In the genomic region with DNA sequence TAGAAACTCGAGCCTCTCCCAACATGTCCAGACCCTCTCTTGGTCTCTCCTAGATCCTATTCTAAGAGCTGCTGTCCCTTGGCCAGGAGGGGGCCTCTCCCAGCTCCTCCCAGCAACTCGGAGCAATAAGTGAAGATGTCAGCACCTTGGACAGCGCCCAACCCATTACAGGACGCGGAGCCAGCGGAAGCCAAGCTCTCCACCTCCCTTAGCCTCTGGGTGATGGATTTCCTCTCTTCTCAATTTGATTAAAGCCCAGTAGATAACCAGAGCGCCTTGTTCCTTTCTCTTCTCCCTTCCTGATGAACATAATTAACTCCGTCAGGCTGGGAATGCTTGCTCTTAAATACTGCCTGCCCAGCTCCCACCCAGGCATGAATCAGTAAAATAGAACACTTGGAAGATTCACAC, we compare ENCODE assay signal across 8 cellular contexts. TPM values are rescaled to one million over a fixed set of nuclear protein-coding genes. Genes with fewer than 3 reads are reported as not detected.
DNase-seq lines count a peak whose midpoint lies in the region; ATAC-seq, FAIRE-seq and TF ChIP-seq lines count a peak whose summit lies in the region.

No MANE protein-coding gene starts in this region.

- H3K9ac ChIP-seq in DND-41 (ENCODE audit: low read depth, low read length) (no peak overlapping the region), MM.1S (ENCODE audit: low read length) (no peak overlapping the region), HepG2 (ENCODE audit: insufficient read depth, low read depth, low read length) (no peak overlapping the region)

- H3K27me3 ChIP-seq in DND-41 (ENCODE audit: insufficient read depth, low read length, poor library complexity) (no peaks in the 10 kb centered on the region), MM.1S (replicated peaks; ENCODE audit: insufficient read depth, low read length) (peaks cover 4% of the 10 kb centered on the region; the same call in 1 of the 2 replicates), HepG2 (ENCODE audit: control insufficient read depth in 1 of 2, insufficient read depth in 2 of 2, low read length in 2 of 2) (0 out of 5 replicates have a peak, but pooled peaks cover 0 to 3% of the 10 kb centered on the region in 2 experiments)

- H3K4me3 ChIP-seq in DND-41 (ENCODE audit: low read depth in 1 of 2, low read length in 2 of 2): no peak overlapping the region
- no peak overlapping the region for H3K4me3 ChIP-seq in MM.1S (ENCODE audit: low read length)
- H3K4me3 ChIP-seq in HepG2 (replicated peaks in 1 of 3; ENCODE audit: insufficient read depth in 1 of 3, low read depth in 2 of 3, low read length in 3 of 3): no peak overlapping the region

- no peaks in the 10 kb centered on the region for H3K9me3 ChIP-seq in DND-41 (ENCODE audit: insufficient read depth, low read length, severe bottlenecking)
- H3K9me3 ChIP-seq in MM.1S (replicated peaks; ENCODE audit: insufficient read depth, low read length): no peaks in the 10 kb centered on the region
- no peaks in the 10 kb centered on the region for H3K9me3 ChIP-seq in HepG2 (ENCODE audit: low read length)

- no peaks in the 10 kb centered on the region for H4K20me1 ChIP-seq in DND-41 (ENCODE audit: insufficient read depth, low read length)
- no peaks in the 10 kb centered on the region for H4K20me1 ChIP-seq in MM.1S (ENCODE audit: insufficient read depth, low read length)
- H4K20me1 ChIP-seq in HepG2 (ENCODE audit: insufficient read depth, low read length): no peaks in the 10 kb centered on the region

- H3K9me2 ChIP-seq in MM.1S (replicated peaks; ENCODE audit: insufficient read depth, low read length): no peaks in the 10 kb centered on the region

- H3K79me2 ChIP-seq in DND-41 (ENCODE audit: insufficient read depth, low read length): no peaks in the 10 kb centered on the region
- no peaks in the 10 kb centered on the region for H3K79me2 ChIP-seq in MM.1S (ENCODE audit: low read length)
- no peaks in the 10 kb centered on the region for H3K79me2 ChIP-seq in HepG2 (ENCODE audit: insufficient read depth, low read length)

- TF ChIP-seq POLR2A in HepG2 (IDR thresholded peaks at IDR 0.05; ENCODE audit: insufficient read depth in 1 of 2, low read depth in 2 of 2, low read length in 2 of 2): no peak

- ATAC-seq in DND-41 (ENCODE audit: insufficient read depth, low read depth): peak; percentile 100
- peak; percentile 98 for ATAC-seq in HepG2
- ATAC-seq in GM18907 (IDR thresholded peaks at IDR 0.05; ENCODE audit: unreplicated experiment): no peak

- H3K27ac ChIP-seq in DND-41 (ENCODE audit: low read length) (no peak overlapping the region), MM.1S (ENCODE audit: low read length) (no peak overlapping the region), VCaP (peak overlapping the region; percentile 79), HepG2 (ENCODE audit: extremely low read length, insufficient read depth, low read length) (no peak overlapping the region)

- H3K4me2 ChIP-seq in DND-41 (ENCODE audit: insufficient read depth, low read length): no peak overlapping the region
- no peak overlapping the region for H3K4me2 ChIP-seq in MM.1S (ENCODE audit: low read depth, low read length)
- no peak overlapping the region for H3K4me2 ChIP-seq in HepG2 (ENCODE audit: low read depth, low read length)

- in situ Hi-C loops in T47D (cut with HindIII; ENCODE audit: low pct_unique_long_range_greater_than_20kb, low sequenced_read_pairs): no loop called here
- in situ Hi-C loops in HepG2 (cut with HindIII; ENCODE audit: extremely low pct_ligation_motif_present, low pct_unique_long_range_greater_than_20kb): loop anchor here (5.0 kb wide), 1 partner anchor 33 kb away; no protein-coding TSS in a partner anchor

- H3F3A ChIP-seq in MM.1S (ENCODE audit: insufficient read depth, low read length): no peaks in the 10 kb centered on the region

- no peak overlapping the region for H2AFZ ChIP-seq in DND-41 (ENCODE audit: low read depth, low read length)
- no peak overlapping the region for H2AFZ ChIP-seq in MM.1S (ENCODE audit: low read length)
- H2AFZ ChIP-seq in HepG2 (ENCODE audit: low read length): no peak overlapping the region

- H3K36me3 ChIP-seq in DND-41 (ENCODE audit: insufficient read depth, low read length) (no peaks in the 10 kb centered on the region), MM.1S (replicated peaks; ENCODE audit: insufficient read depth, low read length) (no peaks in the 10 kb centered on the region), HepG2 (replicated peaks in 1 of 2; ENCODE audit: control insufficient read depth in 1 of 2, insufficient read depth in 2 of 2, low read length in 2 of 2) (no peaks in the 10 kb centered on the region)

- peak; percentile 51 for TF ChIP-seq RAD21 in HepG2 (CRISPR knock-in tag; IDR thresholded peaks at IDR 0.05)

- CTCF ChIA-PET in HepG2 (lab: Yijun Ruan, JAX; ENCODE audit: low intra/inter-chr PET ratio, low total read pairs): interaction anchor here (0.7 to 1.9 kb wide), 5 partner anchors 21 to 74 kb away, joined by 3 to 6 read pairs (median 6); no protein-coding TSS in a partner anchor

- peak; percentile 87 for FAIRE-seq in HepG2 (lab: Jason Lieb, UNC)

- TF ChIP-seq EP300 in HepG2 (IDR thresholded peaks at IDR 0.05; ENCODE audit: low read depth in 2 of 2, low read length in 2 of 2): no peak
- peak; percentile 58 for TF ChIP-seq EP300 in HepG2 (CRISPR knock-in tag; IDR thresholded peaks at IDR 0.05; ENCODE audit: borderline replicate concordance)

- intact Hi-C loops in HepG2 (cut with micrococcal nuclease; ENCODE audit: unreplicated experiment): loop anchor here (1.0 kb wide), 1 partner anchor 19 kb away; no protein-coding TSS in a partner anchor

- 3% methylated on average over 8 of the region's 8 CpGs for WGBS in HepG2 (ENCODE audit: low lambda C conversion rate)

- H3K4me1 ChIP-seq in DND-41 (ENCODE audit: insufficient read depth, low read length): no peaks in the 10 kb centered on the region
- no peaks in the 10 kb centered on the region for H3K4me1 ChIP-seq in MM.1S (ENCODE audit: low read length)
- H3K4me1 ChIP-seq in HepG2 (ENCODE audit: insufficient read depth, low read length): no peaks in the 10 kb centered on the region

- POLR2A ChIA-PET in HepG2 (lab: Yijun Ruan, JAX): interaction anchor here (1.1 kb wide), 3 partner anchors 9 to 55 kb away, joined by 3 to 5 read pairs (median 4); no protein-coding TSS in a partner anchor

- DNase-seq in DND-41 (peak; percentile 87), MM.1S (peak; percentile 75), T47D (ENCODE audit: low read depth in 1 of 2, low spot score in 1 of 2) (peak; percentile 90 to 93), HepG2 (ENCODE audit: low spot score) (peak; percentile 82), SHP77 treated with DMSO at 0.1 percent for 48 hours (lab: John Stamatoyannopoulos, UW) (no peak)
- DNase-seq in stimulated activated CD8-positive, alpha-beta memory T cell treated with anti-CD3 and anti-CD28 coated beads, Interleukin-12 subunit alpha, Interleukin-12 subunit beta, amount 100 ng/mL, for 1 hour (ENCODE audit: low read depth): peak; percentile 56

- no TSS peak for BruUV-seq in HepG2 (replicated peaks; lab: Mats Ljungman, UMichigan)

- TF ChIP-seq CTCF in DND-41 (IDR thresholded peaks at IDR 0.05; ENCODE audit: borderline replicate concordance, extremely low read depth, low read length, poor library complexity, severe bottlenecking) (peak; percentile 69), MM.1S (IDR thresholded peaks at IDR 0.05; ENCODE audit: low read length) (peak; percentile 47), VCaP (conservative IDR thresholded peaks at IDR 0.05) (peak; percentile 65), HepG2 (CRISPR knock-in tag; IDR thresholded peaks at IDR 0.05) (peak; percentile 53)

TF ChIP-seq in HepG2, 621 proteins besides CTCF, POLR2A, EP300 and RAD21 (continues in another document):
- peak; percentile 62; the same call in 1 of the 2 replicates for TF ChIP-seq ZBTB42 (CRISPR knock-in tag; IDR thresholded peaks at IDR 0.05)
- TF ChIP-seq, protein P1, sequence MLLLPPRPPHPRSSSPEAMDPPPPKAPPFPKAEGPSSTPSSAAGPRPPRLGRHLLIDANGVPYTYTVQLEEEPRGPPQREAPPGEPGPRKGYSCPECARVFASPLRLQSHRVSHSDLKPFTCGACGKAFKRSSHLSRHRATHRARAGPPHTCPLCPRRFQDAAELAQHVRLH (CRISPR knock-in tag; IDR thresholded peaks at IDR 0.05; ENCODE audit: borderline replicate concordance, low read depth): peak; percentile 99
- TF ChIP-seq ZNF564 (CRISPR knock-in tag; IDR thresholded peaks at IDR 0.05): peak; percentile 80; the same call in 1 of the 2 replicates
- TF ChIP-seq MED13 (CRISPR knock-in tag; IDR thresholded peaks at IDR 0.05): peak; percentile 89; the same call in 1 of the 2 replicates
- peak; percentile 71; the same call in 1 of the 2 replicates for TF ChIP-seq ZNF138 (CRISPR knock-in tag; IDR thresholded peaks at IDR 0.05; ENCODE audit: low read depth)
- TF ChIP-seq KDM3A (CRISPR knock-in tag; IDR thresholded peaks at IDR 0.05; ENCODE audit: low read depth): peak; percentile 51; the same call in 1 of the 2 replicates
- TF ChIP-seq NAIF1 (CRISPR knock-in tag; IDR thresholded peaks at IDR 0.05; ENCODE audit: borderline replicate concordance): no peak; the same call in 1 of the 2 replicates
- TF ChIP-seq HOXD1 (CRISPR knock-in tag; IDR thresholded peaks at IDR 0.05): peak; percentile 88
- TF ChIP-seq ZNF224 (CRISPR knock-in tag; IDR thresholded peaks at IDR 0.05): no peak; the same call in 1 of the 2 replicates

RNA-seq across cellular contexts. Expression of a gene that starts 26.2 kb away (rescaled TPM):
- not detected in 2 replicates for total RNA-seq in HepG2 (2016; rRNA removed; fragmentation: Illumina TruSeq; extraction: Trizol)
- not detected in 2 replicates for total RNA-seq in HepG2 (2016; cell fraction: cytosol; rRNA removed; fragmentation: Illumina TruSeq; extraction: Trizol; ENCODE audit: low read depth)
- total RNA-seq in HepG2 (2016; cell fraction: insoluble cytoplasmic fraction; rRNA removed; fragmentation: Illumina TruSeq; extraction: Trizol): not detected in 2 replicates
- total RNA-seq in HepG2 (2016; cell fraction: membrane; rRNA removed; fragmentation: Illumina TruSeq; extraction: Trizol): not detected in 2 replicates
- not detected in 2 replicates for total RNA-seq in HepG2 (2016; cell fraction: nucleus; rRNA removed; fragmentation: Illumina TruSeq; extraction: Trizol)
- polyA plus RNA-seq in HepG2 (2011; rRNA removed): not detected in 2 replicates
- polyA plus RNA-seq in HepG2 (2011; cell fraction: cytosol; rRNA removed): not detected in 2 replicates
- 0.05 TPM in 1 of 2 replicates, not detected in the other for polyA plus RNA-seq in HepG2 (2011; cell fraction: nucleus; rRNA removed)
- not detected in 2 replicates for polyA plus RNA-seq in HepG2 (2012)
- polyA plus RNA-seq in HepG2 (2016; cell fraction: cytosol; fragmentation: Illumina TruSeq; extraction: Trizol; ENCODE audit: low read depth): not detected in 2 replicates
- not detected in 2 replicates for polyA plus RNA-seq in HepG2 (2016; cell fraction: insoluble cytoplasmic fraction; fragmentation: Illumina TruSeq; extraction: Trizol; ENCODE audit: low read depth)
- polyA plus RNA-seq in HepG2 (2016; cell fraction: membrane; fragmentation: Illumina TruSeq; extraction: Trizol; ENCODE audit: low read depth): 0.07 and 0.18 TPM in 2 replicates
- polyA plus RNA-seq in HepG2 (2016; cell fraction: nucleus; fragmentation: Illumina TruSeq; extraction: Trizol; ENCODE audit: insufficient read depth, low read depth): not detected in 2 replicates
- polyA minus RNA-seq in HepG2 (2011; rRNA and poly(A)+ RNA removed; ENCODE audit: low replicate concordance): not detected in 2 replicates
- not detected in 2 replicates for polyA minus RNA-seq in HepG2 (2011; cell fraction: cytosol; rRNA and poly(A)+ RNA removed)
- polyA minus RNA-seq in HepG2 (2011; cell fraction: nucleus; rRNA and poly(A)+ RNA removed): 0.12 TPM in 1 of 2 replicates, not detected in the other
